Comparison of ENCODE assay signal across 12 cellular contexts in genomic region chr11:125268611-125269010, GRCh38.
"Had no signal": no experiment of that assay in that cellular context is flagged by ENCODE, and none has a peak within 500 bp of the region (broad histone marks: within the 10 kb centered on the region; RNA-seq: fewer than 3 reads in every experiment).

No MANE protein-coding gene starts in this region.

- H3K36me3 ChIP-seq: pancreas, thyroid gland had no signal

- H3K4me3 ChIP-seq: dorsolateral prefrontal cortex, pancreas, thyroid gland had no signal

- H3K27ac ChIP-seq: dorsolateral prefrontal cortex, pancreas, thyroid gland had no signal

- H3K4me1 ChIP-seq: pancreas had no signal

- H3K4me3 Mint-ChIP-seq: activated CD4-positive, alpha-beta T cell treated with anti-CD3 and anti-CD28 coated beads for 36 hours; activated CD8-positive, alpha-beta T cell treated with anti-CD3 and anti-CD28 coated beads for 36 hours; activated naive CD8-positive, alpha-beta T cell treated with anti-CD3 and anti-CD28 coated beads, Interleukin-2, amount 10 ng/mL, durations not matched to agents 7 days and 5 days; stimulated activated effector memory CD8-positive, alpha-beta T cell treated with anti-CD3 and anti-CD28 coated beads, Interleukin-12 subunit alpha, Interleukin-12 subunit beta, amount 100 ng/mL, for 72 hours; T-helper 17 cell had no signal

- DNase-seq: activated CD4-positive, alpha-beta T cell treated with anti-CD3 and anti-CD28 coated beads for 36 hours; activated CD8-positive, alpha-beta T cell treated with anti-CD3 and anti-CD28 coated beads for 36 hours; activated naive CD8-positive, alpha-beta T cell treated with anti-CD3 and anti-CD28 coated beads, Interleukin-2, amount 10 ng/mL, durations not matched to agents 7 days and 5 days; dorsolateral prefrontal cortex; pancreas; stimulated activated CD4-positive, alpha-beta T cell treated with anti-CD3 and anti-CD28 coated beads, Interleukin-12 subunit alpha, Interleukin-12 subunit beta, amount 100 ng/mL, for 4 hours; T-helper 17 cell; thyroid gland had no signal

- H3K27me3 ChIP-seq: dorsolateral prefrontal cortex, pancreas, thyroid gland had no signal

- H3K36me3 Mint-ChIP-seq: activated naive CD8-positive, alpha-beta T cell treated with anti-CD3 and anti-CD28 coated beads, Interleukin-2, amount 10 ng/mL, durations not matched to agents 7 days and 5 days; stimulated activated effector memory CD8-positive, alpha-beta T cell treated with anti-CD3 and anti-CD28 coated beads, Interleukin-12 subunit alpha, Interleukin-12 subunit beta, amount 100 ng/mL, for 72 hours had no signal

- H3K9me3 ChIP-seq: pancreas, thyroid gland had no signal

- H3K27ac Mint-ChIP-seq: activated CD4-positive, alpha-beta T cell treated with anti-CD3 and anti-CD28 coated beads for 36 hours; activated CD8-positive, alpha-beta T cell treated with anti-CD3 and anti-CD28 coated beads for 36 hours; activated naive CD8-positive, alpha-beta T cell treated with anti-CD3 and anti-CD28 coated beads, Interleukin-2, amount 10 ng/mL, durations not matched to agents 7 days and 5 days; stimulated activated effector memory CD8-positive, alpha-beta T cell treated with anti-CD3 and anti-CD28 coated beads, Interleukin-12 subunit alpha, Interleukin-12 subunit beta, amount 100 ng/mL, for 72 hours; T-helper 17 cell had no signal

- H3K9me3 Mint-ChIP-seq: activated CD8-positive, alpha-beta T cell treated with anti-CD3 and anti-CD28 coated beads for 36 hours; activated naive CD8-positive, alpha-beta T cell treated with anti-CD3 and anti-CD28 coated beads, Interleukin-2, amount 10 ng/mL, durations not matched to agents 7 days and 5 days; stimulated activated effector memory CD8-positive, alpha-beta T cell treated with anti-CD3 and anti-CD28 coated beads, Interleukin-12 subunit alpha, Interleukin-12 subunit beta, amount 100 ng/mL, for 72 hours had no signal

- FAIRE-seq: endometrium, islet of Langerhans, pancreas, urothelium cell line had no signal

- H3K4me1 Mint-ChIP-seq: activated CD4-positive, alpha-beta T cell treated with anti-CD3 and anti-CD28 coated beads for 36 hours; activated naive CD8-positive, alpha-beta T cell treated with anti-CD3 and anti-CD28 coated beads, Interleukin-2, amount 10 ng/mL, durations not matched to agents 7 days and 5 days; stimulated activated effector memory CD8-positive, alpha-beta T cell treated with anti-CD3 and anti-CD28 coated beads, Interleukin-12 subunit alpha, Interleukin-12 subunit beta, amount 100 ng/mL, for 72 hours had no signal
